In the genomic region with DNA sequence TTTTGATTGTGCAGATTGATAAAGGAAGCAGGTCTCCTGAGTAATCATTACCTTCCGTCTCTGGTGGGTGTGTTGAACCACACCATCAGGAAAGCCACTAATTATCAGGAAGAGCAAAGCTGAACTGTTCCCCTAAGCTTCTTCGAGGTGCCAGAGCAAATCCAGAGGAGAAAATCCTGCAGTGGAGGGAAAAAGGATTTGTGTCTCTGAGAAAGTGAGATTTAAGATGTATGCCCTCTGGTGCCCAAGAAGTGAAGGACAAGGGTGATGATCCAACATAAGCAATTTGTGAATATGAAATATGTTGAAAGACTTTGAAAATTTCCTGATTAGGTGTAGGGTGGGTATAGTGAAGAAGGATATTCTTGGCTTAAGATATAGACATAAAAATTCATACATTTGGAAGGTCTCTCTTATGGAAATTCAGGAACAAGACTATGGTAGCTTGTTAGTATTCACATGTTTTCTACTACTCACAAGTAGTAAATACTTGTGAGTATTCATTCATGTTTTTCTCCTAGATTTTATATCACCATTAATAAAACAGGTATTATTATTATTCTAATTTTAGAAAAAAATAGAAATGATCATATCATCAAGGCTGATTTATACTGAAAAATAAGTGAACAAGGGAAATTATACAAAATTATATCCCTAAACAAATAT, we compare ENCODE assay signal across 8 cellular contexts. TPM values are rescaled to one million over a fixed set of nuclear protein-coding genes. Genes with fewer than 3 reads are reported as not detected.
A peak's percentile ranks its signal among the peaks of the same experiment; 100 is the strongest.
DNase-seq lines count a peak whose midpoint lies in the region; ATAC-seq and TF ChIP-seq lines count a peak whose summit lies in the region.

No MANE protein-coding gene starts in this region.

- H3K4me1 Mint-ChIP-seq in HFFc6 (ENCODE audit: low read depth) (peaks cover 7% of the 10 kb centered on the region), progenitor cell of endocrine pancreas (ENCODE audit: low read depth) (peaks cover 4% of the 10 kb centered on the region)
- no peaks in the 10 kb centered on the region for H3K4me1 Mint-ChIP-seq in activated naive CD4-positive, alpha-beta T cell treated with anti-CD3 and anti-CD28 coated beads for 36 hours (ENCODE audit: low read depth)

- H3K36me3 Mint-ChIP-seq in HFFc6 (ENCODE audit: low read depth) (peaks cover 21% of the 10 kb centered on the region), progenitor cell of endocrine pancreas (ENCODE audit: insufficient read depth) (no peaks in the 10 kb centered on the region)
- H3K36me3 Mint-ChIP-seq in activated naive CD4-positive, alpha-beta T cell treated with anti-CD3 and anti-CD28 coated beads for 36 hours (ENCODE audit: low read depth): peaks cover 4% of the 10 kb centered on the region

- H3K4me2 ChIP-seq in DOHH2 (ENCODE audit: low read length): 0 out of 2 replicates have a peak overlapping the region, but pooled peaks have one; percentile 20

- intact Hi-C loops in activated naive CD4-positive, alpha-beta T cell treated with anti-CD3 and anti-CD28 coated beads for 36 hours (cut with micrococcal nuclease): loop anchor here (1.0 kb wide), 3 partner anchors 148 to 205 kb away; no protein-coding TSS in a partner anchor
- intact Hi-C loops in head of caudate nucleus (cut with DNase I): loop anchor here (5.0 kb wide), 2 partner anchors 190 to 205 kb away; no protein-coding TSS in a partner anchor

- H3K27me3 ChIP-seq in DOHH2 (ENCODE audit: control insufficient read depth, low read length): 0 out of 2 replicates have a peak, but pooled peaks cover 2% of the 10 kb centered on the region

- no peak overlapping the region for H3K4me3 Mint-ChIP-seq in HFFc6
- H3K4me3 Mint-ChIP-seq in activated naive CD4-positive, alpha-beta T cell treated with anti-CD3 and anti-CD28 coated beads for 36 hours: no peak overlapping the region
- H3K4me3 Mint-ChIP-seq in progenitor cell of endocrine pancreas (ENCODE audit: low read depth): no peak overlapping the region

- H3K9me3 Mint-ChIP-seq in HFFc6 (peaks cover 22% of the 10 kb centered on the region), progenitor cell of endocrine pancreas (ENCODE audit: low read depth) (peaks cover 17% of the 10 kb centered on the region)
- H3K9me3 Mint-ChIP-seq in activated naive CD4-positive, alpha-beta T cell treated with anti-CD3 and anti-CD28 coated beads for 36 hours: peaks cover 14% of the 10 kb centered on the region

- CTCF ChIA-PET in activated naive CD4-positive, alpha-beta T cell treated with anti-CD3 and anti-CD28 coated beads for 36 hours (lab: Charles Lee): interaction anchor here (0.6 to 1.8 kb wide), 10 partner anchors 12 to 231 kb away, joined by 3 to 8 read pairs (median 4); no protein-coding TSS in a partner anchor

- no peaks in the 10 kb centered on the region for H4K20me1 ChIP-seq in DOHH2 (ENCODE audit: control insufficient read depth, insufficient read depth, low read depth, low read length)

- no peaks in the 10 kb centered on the region for H3K9me2 ChIP-seq in DOHH2 (replicated peaks; ENCODE audit: control insufficient read depth, low read length)

- H3K36me3 ChIP-seq in DOHH2 (ENCODE audit: control insufficient read depth, low read length): no peaks in the 10 kb centered on the region

- no peak for ATAC-seq in HG03442 (IDR thresholded peaks at IDR 0.05; ENCODE audit: unreplicated experiment)
- no peak for ATAC-seq in GM21825 (IDR thresholded peaks at IDR 0.05; ENCODE audit: unreplicated experiment)

- H3K27ac ChIP-seq in DOHH2 (ENCODE audit: low read depth, low read length): no peak overlapping the region

- H3K27ac Mint-ChIP-seq in HFFc6 (no peak overlapping the region), progenitor cell of endocrine pancreas (no peak overlapping the region)
- no peak overlapping the region for H3K27ac Mint-ChIP-seq in activated naive CD4-positive, alpha-beta T cell treated with anti-CD3 and anti-CD28 coated beads for 36 hours

- TF ChIP-seq CTCF in DOHH2 (IDR thresholded peaks at IDR 0.05; ENCODE audit: low read depth, low read length, poor library complexity, severe bottlenecking) (peak; percentile 74), HFFc6 (IDR thresholded peaks at IDR 0.05) (peak; percentile 89), progenitor cell of endocrine pancreas (IDR thresholded peaks at IDR 0.05; ENCODE audit: unreplicated experiment) (peak; percentile 79)

- 0 out of 2 replicates have a peak overlapping the region, but pooled peaks have one; percentile 3 for H3K4me3 ChIP-seq in DOHH2 (ENCODE audit: low read length)

- no peaks in the 10 kb centered on the region for H3K79me2 ChIP-seq in DOHH2 (ENCODE audit: control insufficient read depth, low read length)

- no peaks in the 10 kb centered on the region for H3F3A ChIP-seq in DOHH2 (ENCODE audit: control insufficient read depth, insufficient read depth)

- no peaks in the 10 kb centered on the region for H3K9me3 ChIP-seq in DOHH2 (ENCODE audit: control insufficient read depth, insufficient read depth, low read length)

- DNase-seq in HFFc6 (peak; percentile 72), NCI-H446 (lab: John Stamatoyannopoulos, UW) (peak; percentile 80 to 90), head of caudate nucleus (peak in 31 of 42 donors; percentile 15 to 84 (median 61)), progenitor cell of endocrine pancreas (ENCODE audit: low spot score, unreplicated experiment) (peak; percentile 12)
- peak; percentile 50 for DNase-seq in activated naive CD4-positive, alpha-beta T cell treated with anti-CD3 and anti-CD28 coated beads for 36 hours

- H3K4me1 ChIP-seq in DOHH2 (ENCODE audit: control insufficient read depth, low read length): no peaks in the 10 kb centered on the region

- H3K27me3 Mint-ChIP-seq in HFFc6 (ENCODE audit: insufficient read depth) (no peaks in the 10 kb centered on the region), progenitor cell of endocrine pancreas (no peaks in the 10 kb centered on the region)
- H3K27me3 Mint-ChIP-seq in activated naive CD4-positive, alpha-beta T cell treated with anti-CD3 and anti-CD28 coated beads for 36 hours (ENCODE audit: low read depth): no peaks in the 10 kb centered on the region

RNA-seq across cellular contexts. Expression of gene COMMD2, which starts 34.8 kb away (rescaled TPM):
- 10 to 100 TPM; 27.0 to 32.8 (median 31.5) TPM for total RNA-seq in HFFc6 (2021; fragmentation: NEBNext Ultra II Directional; extraction: Animal tissue kit (Norgen Biotek cat#: 25700))
- 10 to 100 TPM; 27.3 to 28.0 TPM for total RNA-seq in activated naive CD4-positive, alpha-beta T cell treated with anti-CD3 and anti-CD28 coated beads for 36 hours
- 55.3 and 60.8 TPM in 2 replicates for total RNA-seq in progenitor cell of endocrine pancreas

RNA-seq across cellular contexts. Expression of gene WWTR1, which starts 59.7 kb away (rescaled TPM):
- 10 to 100 TPM; 41.5 to 49.7 (median 45.5) TPM for total RNA-seq in HFFc6 (2021; fragmentation: NEBNext Ultra II Directional; extraction: Animal tissue kit (Norgen Biotek cat#: 25700))
- under 1 TPM; 0.19 to 0.42 TPM for total RNA-seq in activated naive CD4-positive, alpha-beta T cell treated with anti-CD3 and anti-CD28 coated beads for 36 hours
- total RNA-seq in progenitor cell of endocrine pancreas: 15.0 and 18.1 TPM in 2 replicates

Comparison
In these comparisons a context has a peak if more than half of its experiments do, and no peak if none do; other contexts are left out.
1. DNase-seq: peak in every context shown above with its lines; median percentile 85 in NCI-H446; 72 in HFFc6; 61 in head of caudate nucleus; 50 in activated naive CD4-positive, alpha-beta T cell treated with anti-CD3 and anti-CD28 coated beads for 36 hours; 12 in progenitor cell of endocrine pancreas.
2. RNA of gene WWTR1, which starts 59.7 kb away (total RNA-seq): 41.5 to 49.7 TPM in HFFc6 and 15.0 to 18.1 TPM in progenitor cell of endocrine pancreas; 0.19 to 0.42 TPM in activated naive CD4-positive, alpha-beta T cell treated with anti-CD3 and anti-CD28 coated beads for 36 hours; every median in the first group is over 10 times any median in the second.
3. Peak in every context shown above with its lines, with median percentiles within 50 percentile points of each other: CTCF ChIP-seq.